ENCODE assay signal across 8 cellular contexts in the genomic region with DNA sequence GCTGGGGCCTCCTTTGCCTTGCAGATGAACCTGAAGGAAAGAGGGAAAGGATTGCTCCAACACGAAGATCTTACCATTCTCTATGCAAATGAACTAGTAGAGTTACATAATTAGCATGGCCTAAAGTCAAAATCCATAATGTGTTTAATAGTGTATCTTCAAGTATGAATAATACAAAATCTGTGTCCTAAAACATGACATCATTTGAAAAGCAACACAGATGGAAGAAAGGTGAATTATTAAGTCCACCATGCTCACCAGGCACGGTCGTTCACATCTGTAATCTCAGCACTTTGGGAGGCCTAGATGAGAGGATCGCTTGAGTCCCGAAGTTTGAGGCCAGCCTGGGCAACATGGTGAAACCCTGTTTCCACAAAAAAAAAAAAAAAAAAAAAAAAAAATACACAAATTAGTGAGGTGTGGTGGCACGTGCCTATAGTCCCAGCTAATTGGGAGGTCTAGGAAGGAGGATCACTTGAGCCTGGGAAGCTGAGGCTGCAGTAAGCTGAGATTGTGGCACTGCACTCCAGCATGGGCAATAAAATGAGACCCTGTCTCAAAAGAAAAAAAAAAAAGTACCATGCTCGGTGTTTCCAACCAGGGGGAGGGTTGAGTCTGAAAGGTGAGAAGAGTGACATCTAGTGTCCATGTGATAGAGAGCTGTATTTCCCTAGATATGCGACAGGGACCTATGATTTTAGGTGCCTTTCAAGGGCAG. TPM values are rescaled to one million over a fixed set of nuclear protein-coding genes. Genes with fewer than 3 reads are reported as not detected.
A peak's percentile ranks its signal among the peaks of the same experiment; 100 is the strongest.
DNase-seq lines count a peak whose midpoint lies in the region; ATAC-seq and TF ChIP-seq lines count a peak whose summit lies in the region.

No MANE protein-coding gene starts in this region.

- 0 out of 2 replicates have a peak, but pooled peaks cover 3% of the 10 kb centered on the region for H3K9me3 Mint-ChIP-seq in WTC11
- no peaks in the 10 kb centered on the region for H3K9me3 Mint-ChIP-seq in T-helper 2 cell treated with Interferon-gamma antibody and Interleukin-4, amounts not matched to agents 5 μg/mL and 100 μg/mL, for 36 hours

- H3K36me3 ChIP-seq in heart left ventricle (no peaks in the 10 kb centered on the region), smooth muscle cell (ENCODE audit: low read depth) (no peaks in the 10 kb centered on the region)

- no peaks in the 10 kb centered on the region for H3F3A ChIP-seq in smooth muscle cell (ENCODE audit: low read depth)

- no peak overlapping the region for H3K4me3 Mint-ChIP-seq in WTC11
- H3K4me3 Mint-ChIP-seq in T-helper 2 cell treated with Interferon-gamma antibody and Interleukin-4, amounts not matched to agents 5 μg/mL and 100 μg/mL, for 36 hours = no peak overlapping the region

- POLR2A ChIA-PET in WTC11 (lab: Charles Lee) = interaction anchor here (0.6 kb wide), 1 partner anchor 98 kb away, joined by 4 read pairs; no protein-coding TSS in a partner anchor

- H3K27me3 ChIP-seq in heart left ventricle = peaks cover 0 to 3% (median 0%) of the 10 kb centered on the region in 9 donors
- H3K27me3 ChIP-seq in smooth muscle cell (ENCODE audit: low read depth) = no peaks in the 10 kb centered on the region

- H3K4me1 Mint-ChIP-seq in WTC11 = peaks cover 29% of the 10 kb centered on the region
- peaks cover 2% of the 10 kb centered on the region for H3K4me1 Mint-ChIP-seq in T-helper 2 cell treated with Interferon-gamma antibody and Interleukin-4, amounts not matched to agents 5 μg/mL and 100 μg/mL, for 36 hours (ENCODE audit: low read depth)

- H3K27ac Mint-ChIP-seq in WTC11 = peak overlapping the region; percentile 35; the same call in 1 of the 2 replicates
- H3K27ac Mint-ChIP-seq in T-helper 2 cell treated with Interferon-gamma antibody and Interleukin-4, amounts not matched to agents 5 μg/mL and 100 μg/mL, for 36 hours = no peak overlapping the region

- H3K9me3 ChIP-seq in heart left ventricle (no peaks in the 10 kb centered on the region), smooth muscle cell (replicated peaks; ENCODE audit: low read depth) (no peaks in the 10 kb centered on the region)

- 53 to 60% (median 56%) methylated on average over 8 of the region's 8 CpGs for WGBS in heart left ventricle, 4 donors
- 59% methylated on average over 8 of the region's 8 CpGs for WGBS in smooth muscle cell (ENCODE audit: low lambda C conversion rate)

- no peak overlapping the region for H3K9ac ChIP-seq in smooth muscle cell (ENCODE audit: low read depth)

- H3K4me2 ChIP-seq in smooth muscle cell = peak overlapping the region; percentile 72

- H3K4me1 ChIP-seq in heart left ventricle = peaks cover 0 to 3% (median 0%) of the 10 kb centered on the region in 12 donors
- peaks cover 5% of the 10 kb centered on the region for H3K4me1 ChIP-seq in smooth muscle cell (ENCODE audit: low read depth)

- H4K20me1 ChIP-seq in smooth muscle cell (ENCODE audit: low read depth) = no peaks in the 10 kb centered on the region

- DNase-seq in AG09319 (ENCODE audit: extremely low read depth, low read depth) = peak; percentile 10
- DNase-seq in GM12864 (ENCODE audit: low read depth) = peak; percentile 30
- peak; percentile 56 to 61 for DNase-seq in NCI-H2081 (lab: John Stamatoyannopoulos, UW)
- DNase-seq in WTC11 (ENCODE audit: low spot score) = no peak
- DNase-seq in heart left ventricle = no peak
- no peak for DNase-seq in smooth muscle cell (lab: John Stamatoyannopoulos, UW; ENCODE audit: unreplicated experiment)
- no peak for DNase-seq in T-helper 9 cell
- no peak for DNase-seq in T-helper 2 cell treated with Interferon-gamma antibody and Interleukin-4, amounts not matched to agents 5 μg/mL and 100 μg/mL, for 36 hours (ENCODE audit: low spot score)

- peak; percentile 85 for ATAC-seq in WTC11
- peak in 3 of 4 donors; percentile 51 to 72 (median 67) for ATAC-seq in heart left ventricle

- no peak for TF ChIP-seq POLR2A in heart left ventricle (IDR thresholded peaks at IDR 0.05)

- CTCF ChIA-PET in WTC11 (lab: Charles Lee) = interaction anchor here (0.6 to 3.5 kb wide), 47 partner anchors 9 to 1015 kb away, joined by 3 to 69 read pairs (median 4); a partner anchor contains a TSS

- no peaks in the 10 kb centered on the region for H3K36me3 Mint-ChIP-seq in WTC11
- no peaks in the 10 kb centered on the region for H3K36me3 Mint-ChIP-seq in T-helper 2 cell treated with Interferon-gamma antibody and Interleukin-4, amounts not matched to agents 5 μg/mL and 100 μg/mL, for 36 hours (ENCODE audit: low read depth)

- no peak overlapping the region for H3K27ac ChIP-seq in heart left ventricle
- H3K27ac ChIP-seq in smooth muscle cell (ENCODE audit: low read depth) = no peak overlapping the region

- H3K79me2 ChIP-seq in smooth muscle cell (ENCODE audit: low read depth) = no peaks in the 10 kb centered on the region

- H2AFZ ChIP-seq in smooth muscle cell (ENCODE audit: low read depth) = no peak overlapping the region

- H3K4me3 ChIP-seq in GM12864 (ENCODE audit: low read depth, low read length) (no peak overlapping the region), heart left ventricle (no peak overlapping the region), smooth muscle cell (no peak overlapping the region)

- TF ChIP-seq CTCF in AG09319 (IDR thresholded peaks at IDR 0.05; ENCODE audit: low read depth, low read length) (peak; percentile 70), GM12864 (IDR thresholded peaks at IDR 0.05; ENCODE audit: low read depth, low read length, missing control alignments) (peak; percentile 73), WTC11 (IDR thresholded peaks at IDR 0.05) (no peak), heart left ventricle (IDR thresholded peaks at IDR 0.05) (peak; percentile 40 to 70 (median 56)), smooth muscle cell (IDR thresholded peaks at IDR 0.05; ENCODE audit: borderline replicate concordance, insufficient read depth, poor library complexity, severe bottlenecking) (peak; percentile 48)

- intact Hi-C loops in heart left ventricle (cut with DNase I) = loop anchor here in 8 of 10 donors (1.0 to 10.0 kb wide), 8 partner anchors 76 to 196 kb away; a partner anchor contains a TSS

- H3K27me3 Mint-ChIP-seq in WTC11 (ENCODE audit: low read depth) = no peaks in the 10 kb centered on the region; the same call in 1 of the 2 replicates
- H3K27me3 Mint-ChIP-seq in T-helper 2 cell treated with Interferon-gamma antibody and Interleukin-4, amounts not matched to agents 5 μg/mL and 100 μg/mL, for 36 hours (ENCODE audit: low read depth) = peaks cover 30% of the 10 kb centered on the region

TF ChIP-seq in WTC11, 78 proteins besides CTCF, POLR2A, EP300 and RAD21:
- TF ChIP-seq SOX15 (CRISPR knock-in tag; IDR thresholded peaks at IDR 0.05) = no peak
- TF ChIP-seq ZNF121 (CRISPR knock-in tag; IDR thresholded peaks at IDR 0.05) = peak; percentile 54; the same call in 1 of the 2 replicates

RNA-seq across cellular contexts. Expression of a gene that starts 6.4 kb away (rescaled TPM):
- total RNA-seq in WTC11 (2021) (0.11 TPM in 1 of 3 replicates, not detected in the others), heart left ventricle (1 to 10 TPM in 1 of 9 donors, under 1 TPM in 7, not detected in 1; 0.23 to 1.3 (median 0.58) TPM), smooth muscle cell (not detected in 2 replicates)
- polyA plus RNA-seq in heart left ventricle (under 1 TPM; 0.03 to 0.65 TPM), smooth muscle cell (not detected in 2 replicates)

Comparison
In these comparisons a context has a peak if more than half of its experiments do, and no peak if none do; other contexts are left out.
1. DNase-seq: peak in AG09319 (single experiment), GM12864 (single experiment) and NCI-H2081 (2 of 2); none in WTC11 (single experiment), heart left ventricle (0 of 5), smooth muscle cell (single experiment), T-helper 9 cell (single experiment) and T-helper 2 cell treated with Interferon-gamma antibody and Interleukin-4, amounts not matched to agents 5 μg/mL and 100 μg/mL, for 36 hours (single experiment).